In the genomic region with DNA sequence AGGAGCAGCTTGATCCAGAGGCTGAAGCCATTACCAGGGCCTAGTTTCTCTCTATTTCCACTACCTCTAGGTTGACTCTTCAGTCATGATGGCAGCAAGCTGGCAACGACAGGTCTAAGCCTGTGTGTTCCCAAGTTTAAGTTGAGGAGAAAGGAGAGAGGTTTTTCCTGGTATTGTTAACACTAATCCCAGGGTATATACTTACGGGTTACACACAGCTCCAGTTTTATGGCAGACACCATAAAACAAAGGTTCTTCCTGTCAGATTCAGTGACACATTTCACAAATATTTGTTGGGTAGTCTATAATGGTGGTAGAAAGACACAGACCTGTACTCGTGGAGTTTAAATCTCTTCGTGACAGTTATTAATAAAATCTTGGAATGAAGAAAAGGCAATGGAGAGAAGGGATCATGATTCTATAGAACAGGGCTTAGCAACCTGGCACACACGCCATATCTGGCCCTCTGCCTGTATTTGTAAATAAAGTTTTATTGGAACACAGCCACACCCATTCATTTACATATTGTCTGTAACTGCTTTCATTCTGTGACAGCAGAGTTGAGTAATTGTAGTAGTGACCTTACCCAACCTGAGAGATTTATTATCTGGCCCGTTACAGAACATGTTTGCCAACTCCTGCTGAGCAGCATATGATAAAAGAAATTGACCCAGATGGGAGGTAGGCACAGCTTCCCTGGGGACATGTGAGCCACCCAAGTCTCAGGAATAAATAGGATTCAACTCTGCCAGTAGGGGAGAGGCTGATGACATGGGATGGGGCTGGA, we compare ENCODE assay signal across 1 cellular context.
TF ChIP-seq lines count a peak whose summit lies in the region.

No MANE protein-coding gene starts in this region.

TF ChIP-seq in K562, 482 proteins besides CTCF, POLR2A, EP300 and RAD21 (continued from another document):
- TF ChIP-seq ZBTB40 (IDR thresholded peaks at IDR 0.05) = peak; percentile 88
- TF ChIP-seq ZBTB40 (CRISPR knock-in tag; IDR thresholded peaks at IDR 0.05) = peak; percentile 50; the same call in 1 of the 2 replicates
- TF ChIP-seq ZNF609 (CRISPR knock-in tag; IDR thresholded peaks at IDR 0.05; ENCODE audit: borderline replicate concordance) = no peak
